ENCODE assay signal across 8 cellular contexts in the genomic region with DNA sequence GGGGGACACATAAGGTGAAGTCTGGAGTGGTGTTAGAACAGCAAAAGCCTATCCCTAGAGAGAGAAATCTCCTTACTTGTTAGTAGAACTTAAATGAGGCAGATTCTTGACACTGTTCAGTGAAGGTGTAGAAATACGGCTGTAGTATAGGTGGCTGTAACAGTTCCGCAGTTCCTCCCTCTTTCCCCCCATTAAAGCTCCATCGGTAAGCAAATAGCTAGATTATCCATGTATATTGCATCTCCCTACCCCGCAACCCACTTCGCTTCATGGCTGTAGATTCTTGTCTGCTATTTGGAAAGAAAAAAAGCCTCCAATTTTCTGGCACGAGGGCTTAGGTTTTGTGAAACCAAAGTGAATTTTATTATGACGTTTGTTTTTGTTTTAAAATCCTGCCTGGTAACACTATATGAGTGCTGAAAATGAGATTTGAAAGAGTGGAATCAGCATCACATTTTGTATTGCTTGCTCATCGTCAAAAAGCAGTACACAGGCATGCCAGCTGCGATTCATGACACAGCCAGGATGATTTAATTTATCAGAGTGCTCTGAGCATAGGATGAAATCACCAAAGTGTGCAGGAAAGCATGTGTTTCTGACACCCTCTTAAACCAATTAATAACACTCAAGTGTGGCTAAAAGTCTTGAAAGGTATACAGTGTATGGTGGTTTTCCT. TPM values are rescaled to one million over a fixed set of nuclear protein-coding genes. Genes with fewer than 3 reads are reported as not detected.
DNase-seq lines count a peak whose midpoint lies in the region; FAIRE-seq and TF ChIP-seq lines count a peak whose summit lies in the region.

No MANE protein-coding gene starts in this region.

- H3K4me3 Mint-ChIP-seq in activated T-helper 1 cell treated with anti-CD3 and anti-CD28 coated beads, Interleukin-12 subunit alpha, Interleukin-12 subunit beta, Interleukin-2, Interleukin-4 antibody, amounts not matched to agents 30 ng/mL and 10 ng/mL and 1 ng/mL, durations not matched to agents 14 hours and 24 hours and 36 hours, result no peak overlapping the region

- no peaks in the 10 kb centered on the region for H3K4me1 Mint-ChIP-seq in activated T-helper 1 cell treated with anti-CD3 and anti-CD28 coated beads, Interleukin-12 subunit alpha, Interleukin-12 subunit beta, Interleukin-2, Interleukin-4 antibody, amounts not matched to agents 30 ng/mL and 10 ng/mL and 1 ng/mL, durations not matched to agents 14 hours and 24 hours and 36 hours (ENCODE audit: low read depth)

- intact Hi-C loops in adrenal gland (cut with DNase I), result no loop called here
- intact Hi-C loops in activated T-helper 1 cell treated with anti-CD3 and anti-CD28 coated beads, Interleukin-12 subunit alpha, Interleukin-12 subunit beta, Interleukin-2, Interleukin-4 antibody, amounts not matched to agents 30 ng/mL and 10 ng/mL and 1 ng/mL, durations not matched to agents 14 hours and 24 hours and 36 hours (cut with micrococcal nuclease), result no loop called here

- 19 to 22% (median 21%) methylated on average over 9 of the region's 9 CpGs for WGBS in adrenal gland, 4 donors
- 17% methylated on average over 9 of the region's 9 CpGs for WGBS in urinary bladder

- peak overlapping the region; percentile 96 for H2AFZ ChIP-seq in keratinocyte (ENCODE audit: control insufficient read depth, low read length)

- peak; percentile 74 for FAIRE-seq in keratinocyte (lab: Jason Lieb, UNC)

- H3K27me3 ChIP-seq in adrenal gland (no peaks in the 10 kb centered on the region), keratinocyte (ENCODE audit: control insufficient read depth, extremely low read depth, insufficient read depth, low read length) (no peaks in the 10 kb centered on the region)

- H3K9me3 Mint-ChIP-seq in activated T-helper 1 cell treated with anti-CD3 and anti-CD28 coated beads, Interleukin-12 subunit alpha, Interleukin-12 subunit beta, Interleukin-2, Interleukin-4 antibody, amounts not matched to agents 30 ng/mL and 10 ng/mL and 1 ng/mL, durations not matched to agents 14 hours and 24 hours and 36 hours, result no peaks in the 10 kb centered on the region

- no peaks in the 10 kb centered on the region for H4K20me1 ChIP-seq in keratinocyte (ENCODE audit: control insufficient read depth, extremely low read depth, insufficient read depth, low read length)

- H3K9ac ChIP-seq in keratinocyte (ENCODE audit: control insufficient read depth, extremely low read depth, insufficient read depth, low read length), result no peak overlapping the region

- no peaks in the 10 kb centered on the region for H3K36me3 Mint-ChIP-seq in activated T-helper 1 cell treated with anti-CD3 and anti-CD28 coated beads, Interleukin-12 subunit alpha, Interleukin-12 subunit beta, Interleukin-2, Interleukin-4 antibody, amounts not matched to agents 30 ng/mL and 10 ng/mL and 1 ng/mL, durations not matched to agents 14 hours and 24 hours and 36 hours (ENCODE audit: low read depth)

- POLR2A ChIA-PET in HEK293T (lab: Yijun Ruan, JAX), result interaction anchor here (0.6 to 2.0 kb wide), 2 partner anchors 106 to 210 kb away, joined by 3 to 5 read pairs; partner anchors contain the start of genes ITGAV and ZC3H15

- H3K27ac ChIP-seq in adrenal gland (peak overlapping the region in 2 of 5 donors; percentile 35 to 49), keratinocyte (ENCODE audit: control insufficient read depth, insufficient read depth, low read length) (no peak overlapping the region), urinary bladder (ENCODE audit: low read depth) (no peak overlapping the region)

- H3K36me3 ChIP-seq in adrenal gland (replicated peaks in 1 of 2) (no peaks in the 10 kb centered on the region), keratinocyte (ENCODE audit: control insufficient read depth in 2 of 2, extremely low read depth in 1 of 2, insufficient read depth in 2 of 2, low read length in 2 of 2) (no peaks in the 10 kb centered on the region), urinary bladder (ENCODE audit: insufficient read depth) (no peaks in the 10 kb centered on the region)

- no peaks in the 10 kb centered on the region for H3K9me1 ChIP-seq in keratinocyte (ENCODE audit: control insufficient read depth, extremely low read depth, insufficient read depth, low read length)

- CTCF ChIA-PET in HEK293T (lab: Yijun Ruan, JAX), result no interaction called here

- H3K4me1 ChIP-seq in adrenal gland (replicated peaks in 1 of 2), result peaks cover 4 to 19% of the 10 kb centered on the region in 2 donors
- H3K4me1 ChIP-seq in keratinocyte (ENCODE audit: control insufficient read depth, extremely low read depth, insufficient read depth, low read length), result peaks cover 17% of the 10 kb centered on the region
- H3K4me1 ChIP-seq in urinary bladder (ENCODE audit: insufficient read depth), result no peaks in the 10 kb centered on the region

- TF ChIP-seq CTCF in adrenal gland (IDR thresholded peaks at IDR 0.05) (no peak), keratinocyte (optimal IDR thresholded peaks at IDR 0.05 in 1 of 3, IDR thresholded peaks at IDR 0.05 in 1 of 3, conservative IDR thresholded peaks at IDR 0.05 in 1 of 3; ENCODE audit: extremely low read depth in 1 of 3, insufficient read depth in 2 of 3, low read length in 3 of 3) (no peak)

- DNase-seq in AG08395 (ENCODE audit: low spot score) (peak; percentile 53), HEK293T (ENCODE audit: extremely low spot score) (peak; percentile 11), adrenal gland (peak in 5 of 7 donors; percentile 19 to 63 (median 23)), keratinocyte (ENCODE audit: low read depth, low spot score) (no peak), SKM-1 (lab: John Stamatoyannopoulos, UW; ENCODE audit: unreplicated experiment) (no peak), epidermal melanocyte (ENCODE audit: insufficient read length, low spot score) (no peak)
- no peak for DNase-seq in activated T-helper 1 cell treated with anti-CD3 and anti-CD28 coated beads, Interleukin-12 subunit alpha, Interleukin-12 subunit beta, Interleukin-2, Interleukin-4 antibody, amounts not matched to agents 30 ng/mL and 10 ng/mL and 1 ng/mL, durations not matched to agents 14 hours and 24 hours and 36 hours (ENCODE audit: low spot score)

- dilution Hi-C loops in keratinocyte (cut with MboI; ENCODE audit: extremely low pct_ligation_motif_present, low sequenced_read_pairs), result no loop called here

- TF ChIP-seq POLR2A in adrenal gland (IDR thresholded peaks at IDR 0.05), result no peak

- peak overlapping the region; percentile 92 for H3K4me2 ChIP-seq in keratinocyte (ENCODE audit: control insufficient read depth, extremely low read depth, insufficient read depth, low read depth, low read length)

- H3K9me3 ChIP-seq in adrenal gland (replicated peaks in 1 of 3), result no peaks in the 10 kb centered on the region
- H3K9me3 ChIP-seq in keratinocyte (ENCODE audit: control insufficient read depth, low read depth, low read length), result no peaks in the 10 kb centered on the region

- no peaks in the 10 kb centered on the region for H3K79me2 ChIP-seq in keratinocyte (ENCODE audit: control insufficient read depth, insufficient read depth, low read length)

- H3K27me3 Mint-ChIP-seq in activated T-helper 1 cell treated with anti-CD3 and anti-CD28 coated beads, Interleukin-12 subunit alpha, Interleukin-12 subunit beta, Interleukin-2, Interleukin-4 antibody, amounts not matched to agents 30 ng/mL and 10 ng/mL and 1 ng/mL, durations not matched to agents 14 hours and 24 hours and 36 hours (ENCODE audit: insufficient read depth), result peaks cover 57% of the 10 kb centered on the region

- no peak overlapping the region for H3K27ac Mint-ChIP-seq in activated T-helper 1 cell treated with anti-CD3 and anti-CD28 coated beads, Interleukin-12 subunit alpha, Interleukin-12 subunit beta, Interleukin-2, Interleukin-4 antibody, amounts not matched to agents 30 ng/mL and 10 ng/mL and 1 ng/mL, durations not matched to agents 14 hours and 24 hours and 36 hours

- H3K4me3 ChIP-seq in adrenal gland (peak overlapping the region in 1 of 4 donors; percentile 96), keratinocyte (ENCODE audit: control insufficient read depth in 2 of 3, extremely low read depth in 1 of 3, insufficient read depth in 2 of 3, low read depth in 1 of 3, low read length in 3 of 3) (peak overlapping the region in 2 of 3 experiments; percentile 59 to 82), urinary bladder (ENCODE audit: low read depth, low read length) (peak overlapping the region; percentile 82)

TF ChIP-seq in HEK293T, 16 proteins besides CTCF, POLR2A, EP300 and RAD21:
- TF ChIP-seq L3MBTL2 (conservative IDR thresholded peaks at IDR 0.05), result no peak
- no peak for TF ChIP-seq SUZ12 (IDR thresholded peaks at IDR 0.05)
- no peak for TF ChIP-seq ARNT (IDR thresholded peaks at IDR 0.05)
- TF ChIP-seq NFRKB (IDR thresholded peaks at IDR 0.05), result no peak
- TF ChIP-seq FOXK2 (IDR thresholded peaks at IDR 0.05), result no peak
- no peak for TF ChIP-seq LEF1 (IDR thresholded peaks at IDR 0.05; ENCODE audit: borderline replicate concordance)
- TF ChIP-seq SP1 (IDR thresholded peaks at IDR 0.05), result no peak
- TF ChIP-seq FOXM1 (IDR thresholded peaks at IDR 0.05; ENCODE audit: borderline replicate concordance), result no peak
- no peak for TF ChIP-seq TARDBP (IDR thresholded peaks at IDR 0.05)
- TF ChIP-seq, protein P1, sequence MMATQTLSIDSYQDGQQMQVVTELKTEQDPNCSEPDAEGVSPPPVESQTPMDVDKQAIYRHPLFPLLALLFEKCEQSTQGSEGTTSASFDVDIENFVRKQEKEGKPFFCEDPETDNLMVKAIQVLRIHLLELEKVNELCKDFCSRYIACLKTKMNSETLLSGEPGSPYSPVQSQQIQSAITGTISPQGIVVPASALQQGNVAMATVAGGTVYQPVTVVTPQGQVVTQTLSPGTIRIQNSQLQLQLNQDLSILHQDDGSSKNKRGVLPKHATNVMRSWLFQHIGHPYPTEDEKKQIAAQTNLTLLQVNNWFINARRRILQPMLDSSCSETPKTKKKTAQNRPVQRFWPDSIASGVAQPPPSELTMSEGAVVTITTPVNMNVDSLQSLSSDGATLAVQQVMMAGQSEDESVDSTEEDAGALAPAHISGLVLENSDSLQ (IDR thresholded peaks at IDR 0.05), result no peak
TF ChIP-seq in HEK293T: peak in this region for 0.

RNA-seq across cellular contexts. Expression of gene FAM171B, which starts 1.4 kb away (rescaled TPM):
- total RNA-seq in adrenal gland (10 to 100 TPM; 15.9 to 52.5 (median 21.8) TPM), urinary bladder (39.3 TPM)
- polyA plus RNA-seq in adrenal gland (10 to 100 TPM in 1 of 3 donors, 1 to 10 TPM in 2; 2.2 to 25.4 (median 4.4) TPM), keratinocyte (2.2 to 2.4 TPM (median 2.4 TPM) in 3 replicates), urinary bladder (3.8 TPM)
- polyA plus RNA-seq in keratinocyte (2011; ENCODE audit: low read depth), result 0.42 TPM
- 0.81 and 2.0 TPM in 2 replicates for polyA plus RNA-seq in keratinocyte (2011; cell fraction: cytosol; rRNA removed)
- polyA plus RNA-seq in keratinocyte (2011; cell fraction: nucleus; rRNA removed), result 1.6 and 2.0 TPM in 2 replicates
- 0.73 and 1.7 TPM in 2 replicates for polyA plus RNA-seq in keratinocyte (2012; ENCODE audit: low replicate concordance)
- 2.0 to 11.6 TPM (median 7.1 TPM) in 3 replicates for polyA minus RNA-seq in keratinocyte
- 4.4 TPM for polyA minus RNA-seq in keratinocyte (2011; cell fraction: cytosol; rRNA and poly(A)+ RNA removed)
- polyA minus RNA-seq in keratinocyte (2011; cell fraction: nucleus; rRNA and poly(A)+ RNA removed), result 3.6 and 6.5 TPM in 2 replicates
- 0.73 and 1.3 TPM in 2 replicates for total RNA-seq in activated T-helper 1 cell treated with anti-CD3 and anti-CD28 coated beads, Interleukin-12 subunit alpha, Interleukin-12 subunit beta, Interleukin-2, Interleukin-4 antibody, amounts not matched to agents 30 ng/mL and 10 ng/mL and 1 ng/mL, durations not matched to agents 14 hours and 24 hours and 36 hours

Comparison
In these comparisons a context has a peak if more than half of its experiments do, and no peak if none do; other contexts are left out.
1. DNase-seq: peak in AG08395 (single experiment), HEK293T (single experiment) and adrenal gland (5 of 7); none in keratinocyte (single experiment), activated T-helper 1 cell treated with anti-CD3 and anti-CD28 coated beads, Interleukin-12 subunit alpha, Interleukin-12 subunit beta, Interleukin-2, Interleukin-4 antibody, amounts not matched to agents 30 ng/mL and 10 ng/mL and 1 ng/mL, durations not matched to agents 14 hours and 24 hours and 36 hours (single experiment), SKM-1 (single experiment) and epidermal melanocyte (single experiment).